Comparison of ENCODE assay signal across 8 cellular contexts in genomic region chr4:24488399-24489164, GRCh38.
DNase-seq lines count a peak whose midpoint lies in the region; ATAC-seq and TF ChIP-seq lines count a peak whose summit lies in the region.

No MANE protein-coding gene starts in this region.

- ATAC-seq in HG02840 (IDR thresholded peaks at IDR 0.05; ENCODE audit: low FRiP score, unreplicated experiment): peak; percentile 75
- ATAC-seq in effector memory CD8-positive, alpha-beta T cell (replicated peaks): peak; percentile 49

- peaks cover 0 to 5% of the 10 kb centered on the region in 2 donors for H3K4me1 Mint-ChIP-seq in effector memory CD8-positive, alpha-beta T cell (ENCODE audit: low read depth in 2 of 2)
- H3K4me1 Mint-ChIP-seq in mesothelial cell of epicardium: no peaks in the 10 kb centered on the region

- peaks cover 0 to 4% of the 10 kb centered on the region in 2 donors for H3K9me3 Mint-ChIP-seq in effector memory CD8-positive, alpha-beta T cell
- H3K9me3 Mint-ChIP-seq in mesothelial cell of epicardium: no peaks in the 10 kb centered on the region

- peaks cover 26 to 46% of the 10 kb centered on the region in 2 donors for H3K27me3 Mint-ChIP-seq in effector memory CD8-positive, alpha-beta T cell
- peaks cover 3% of the 10 kb centered on the region for H3K27me3 Mint-ChIP-seq in mesothelial cell of epicardium (ENCODE audit: low read depth)

- no peak overlapping the region for H3K27ac Mint-ChIP-seq in effector memory CD8-positive, alpha-beta T cell
- H3K27ac Mint-ChIP-seq in mesothelial cell of epicardium: no peak overlapping the region

- no peak overlapping the region for H3K4me3 Mint-ChIP-seq in effector memory CD8-positive, alpha-beta T cell
- no peak overlapping the region for H3K4me3 Mint-ChIP-seq in mesothelial cell of epicardium

- no peaks in the 10 kb centered on the region for H3K36me3 Mint-ChIP-seq in effector memory CD8-positive, alpha-beta T cell (ENCODE audit: insufficient read depth)
- H3K36me3 Mint-ChIP-seq in mesothelial cell of epicardium: no peaks in the 10 kb centered on the region

- TF ChIP-seq CTCF in mesothelial cell of epicardium (IDR thresholded peaks at IDR 0.05; ENCODE audit: unreplicated experiment): peak; percentile 90

- peak; percentile 43 for DNase-seq in activated gamma-delta T cell treated with Interleukin-2 at 50 U/mL for 16 hours
- DNase-seq in activated gamma-delta T cell (lab: John Stamatoyannopoulos, UW): no peak
- DNase-seq in NCI-H2081 treated with DMSO at 0.1 percent for 48 hours (lab: John Stamatoyannopoulos, UW): peak; percentile 45
- DNase-seq in activated CD4-positive, alpha-beta T cell treated with anti-CD3 and anti-CD28 coated beads for 48 hours: peak; percentile 84
- DNase-seq in effector memory CD8-positive, alpha-beta T cell: peak; percentile 37 to 44 (median 41)
- peak; percentile 42 to 83 for DNase-seq in mesothelial cell of epicardium (ENCODE audit: low spot score in 2 of 2, unreplicated experiment in 2 of 2)
- DNase-seq in stimulated activated naive CD4-positive, alpha-beta T cell treated with Interleukin-2 at 50 U/mL for 16 hours (lab: John Stamatoyannopoulos, UW): peak; percentile 50
